ENCODE assay signal across 8 cellular contexts in the genomic region with DNA sequence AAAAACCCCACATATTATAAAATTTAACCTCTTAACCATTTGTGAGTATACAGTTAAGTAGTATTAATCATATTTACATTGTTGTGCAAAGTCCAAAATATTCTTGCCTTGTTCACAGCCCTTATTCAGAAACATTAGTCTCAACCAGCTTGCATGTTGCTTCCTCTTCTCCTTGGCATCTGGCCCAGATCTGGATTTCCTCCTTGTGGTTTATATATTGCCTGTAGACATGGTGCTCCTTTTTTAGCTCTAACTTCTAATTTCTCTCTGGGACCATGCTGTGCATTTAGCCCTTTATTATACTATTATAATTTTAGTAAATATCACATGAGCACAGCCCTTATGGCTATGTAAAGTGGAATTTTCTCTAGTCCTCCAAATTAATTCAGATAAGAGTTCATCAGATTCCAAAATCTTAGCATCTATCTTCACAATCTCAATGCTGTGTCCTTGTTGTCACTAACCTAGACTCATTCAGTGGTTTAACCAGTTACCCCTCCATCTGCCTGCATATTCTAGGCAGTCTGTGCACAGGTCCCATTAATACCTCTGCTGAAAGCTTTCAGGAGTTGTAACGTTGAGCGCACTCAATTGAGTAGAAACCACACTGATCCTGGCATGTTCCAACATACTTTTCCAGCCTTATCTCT. TPM values are rescaled to one million over a fixed set of nuclear protein-coding genes. Genes with fewer than 3 reads are reported as not detected.
A peak's percentile ranks its signal among the peaks of the same experiment; 100 is the strongest.
DNase-seq lines count a peak whose midpoint lies in the region; ATAC-seq and TF ChIP-seq lines count a peak whose summit lies in the region.

No MANE protein-coding gene starts in this region.

- no peaks in the 10 kb centered on the region for H3K4me1 ChIP-seq in prostate gland (replicated peaks)

- H3K9me3 ChIP-seq in prostate gland, result no peaks in the 10 kb centered on the region

- no peak overlapping the region for H3K27ac ChIP-seq in RWPE1
- H3K27ac ChIP-seq in prostate gland, result no peak overlapping the region

- WGBS in prostate gland, result 84% methylated on average over 2 of the region's 2 CpGs

- DNase-seq in DMS79 treated with DMSO at 0.1 percent for 48 hours (lab: John Stamatoyannopoulos, UW) (peak; percentile 23), DMS79 (lab: John Stamatoyannopoulos, UW) (no peak), HFF-Myc (ENCODE audit: extremely low read depth, low read depth) (peak; percentile 90), RWPE1 (ENCODE audit: low spot score) (peak; percentile 46), fibroblast of gingiva (ENCODE audit: low read depth) (peak; percentile 85), prostate gland (ENCODE audit: low spot score) (peak; percentile 74), globus pallidus (ENCODE audit: low spot score) (no peak)

- CTCF ChIA-PET in RWPE1 (lab: Yijun Ruan, JAX), result interaction anchor here (0.5 to 1.0 kb wide), 3 partner anchors 9 to 173 kb away, joined by 3 to 4 read pairs (median 3); no protein-coding TSS in a partner anchor

- TF ChIP-seq CTCF in HFF-Myc (IDR thresholded peaks at IDR 0.05; ENCODE audit: low read depth, low read length, missing control alignments) (no peak), RWPE1 (conservative IDR thresholded peaks at IDR 0.05; ENCODE audit: low read depth) (no peak), prostate gland (IDR thresholded peaks at IDR 0.05) (no peak)

- POLR2A ChIA-PET in RWPE1 (lab: Yijun Ruan, JAX; ENCODE audit: low non-redundant PET), result no interaction called here

- no peak for ATAC-seq in HG03342 (IDR thresholded peaks at IDR 0.05; ENCODE audit: unreplicated experiment)

- intact Hi-C loops in prostate gland (cut with DNase I), result no loop called here

- no peak for TF ChIP-seq POLR2A in prostate gland (IDR thresholded peaks at IDR 0.05)

- H3K27me3 ChIP-seq in prostate gland (replicated peaks; ENCODE audit: insufficient read depth), result no peaks in the 10 kb centered on the region

- no peak overlapping the region for H3K4me3 ChIP-seq in HFF-Myc (replicated peaks; ENCODE audit: low read depth, low read length)
- no peak overlapping the region for H3K4me3 ChIP-seq in prostate gland

- no peaks in the 10 kb centered on the region for H3K36me3 ChIP-seq in prostate gland

RNA-seq across cellular contexts. Expression of a gene that starts 7.9 kb away (rescaled TPM):
- 10 to 100 TPM; 10.7 to 23.3 TPM for total RNA-seq in prostate gland

RNA-seq across cellular contexts. Expression of a gene that starts 45.9 kb away (rescaled TPM):
- 10 to 100 TPM; 12.4 to 20.8 TPM for total RNA-seq in prostate gland

Comparison
In these comparisons a context has a peak if more than half of its experiments do, and no peak if none do; other contexts are left out.
1. DNase-seq: peak in DMS79 treated with DMSO at 0.1 percent for 48 hours (single experiment), HFF-Myc (single experiment), RWPE1 (single experiment), fibroblast of gingiva (single experiment) and prostate gland (single experiment); none in DMS79 (single experiment) and globus pallidus (single experiment).